ENCODE assay signal across 22 cellular contexts in the genomic region with DNA sequence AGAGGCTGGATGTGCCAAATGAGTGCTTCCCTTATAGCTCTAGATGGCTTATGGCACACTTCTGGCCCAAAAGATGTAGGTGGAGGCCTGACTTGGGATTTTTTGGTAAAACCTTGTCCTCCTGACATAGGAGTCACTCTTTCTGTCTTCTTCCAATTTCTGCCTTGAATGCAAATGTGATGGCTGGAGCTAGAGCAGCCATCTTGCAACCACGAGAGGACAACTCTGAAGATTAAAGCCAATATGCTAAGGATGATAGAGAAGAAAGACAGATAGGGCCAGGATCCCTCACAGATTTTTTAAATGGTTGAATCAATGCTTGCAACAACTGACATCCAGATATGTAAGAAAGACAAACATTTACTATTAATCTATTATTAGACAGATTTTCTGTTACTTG.
"Had no signal": no experiment of that assay in that cellular context is flagged by ENCODE, and none has a peak within 500 bp of the region (broad histone marks: within the 10 kb centered on the region; RNA-seq: fewer than 3 reads in every experiment).

No MANE protein-coding gene starts in this region.

- DNase-seq: dermis blood vessel endothelial cell; dorsolateral prefrontal cortex; effector CD4-positive, alpha-beta T cell; effector memory CD4-positive, alpha-beta T cell; foreskin keratinocyte; heart right ventricle; hippocampal formation; left cardiac atrium; left lung; left ventricle myocardium superior; lower lobe of right lung; mesenchymal stem cell; mucosa of descending colon; naive B cell had no signal

- H3K27me3 ChIP-seq: dorsolateral prefrontal cortex had no signal

- H3K36me3 ChIP-seq: esophagus muscularis mucosa, gastroesophageal sphincter, heart right ventricle, left lung, lower lobe of right lung had no signal

- FAIRE-seq: colon, endothelial cell of umbilical vein, frontal cortex, islet of Langerhans, keratinocyte had no signal

- H3K9me3 ChIP-seq: left lung, lower lobe of right lung, mucosa of descending colon had no signal

- H3K4me3 ChIP-seq: coronary artery, dorsolateral prefrontal cortex, esophagus muscularis mucosa, gastroesophageal sphincter, heart right ventricle, left lung, lower lobe of right lung, mucosa of descending colon had no signal

- H3K27ac ChIP-seq: coronary artery, dorsolateral prefrontal cortex, esophagus muscularis mucosa, foreskin keratinocyte, gastroesophageal sphincter, heart right ventricle, left lung, lower lobe of right lung had no signal

- H3K4me1 ChIP-seq: esophagus muscularis mucosa, foreskin keratinocyte, gastroesophageal sphincter, heart right ventricle, left lung, lower lobe of right lung had no signal

- ATAC-seq: gastroesophageal sphincter, heart right ventricle, left cardiac atrium, left lung, left ventricle myocardium superior, lower lobe of right lung, mucosa of descending colon had no signal
